22 cellular contexts compared by ENCODE assay signal in genomic region chr6:65112435-65112834, GRCh38.
A peak's percentile ranks its signal among the peaks of the same experiment; 100 is the strongest.
DNase-seq lines count a peak whose midpoint lies in the region; ATAC-seq, FAIRE-seq and TF ChIP-seq lines count a peak whose summit lies in the region.
"Had no signal": no experiment of that assay in that cellular context is flagged by ENCODE, and none has a peak within 500 bp of the region (broad histone marks: within the 10 kb centered on the region; RNA-seq: fewer than 3 reads in every experiment).

No MANE protein-coding gene starts in this region.

- no peak overlapping the region for H3K4me2 ChIP-seq in IMR-90 (ENCODE audit: low read depth, low read length)
- H3K4me2 ChIP-seq: BLaER1 had no signal

- no peak overlapping the region for H3K4ac ChIP-seq in IMR-90 (ENCODE audit: low read depth, low read length)

- TF ChIP-seq CTCF in D721Med (IDR thresholded peaks at IDR 0.05; ENCODE audit: insufficient read depth, missing control alignments) (no peak), IMR-90 (conservative IDR thresholded peaks at IDR 0.05; ENCODE audit: low read depth, low read length) (no peak)

- H2AK9ac ChIP-seq in IMR-90 (replicated peaks; ENCODE audit: low read depth, low read length, poor library complexity): no peak overlapping the region

- POLR2A ChIA-PET in IMR-90 (lab: Charles Lee; ENCODE audit: unreplicated experiment): no interaction called here

- intact Hi-C loops in IMR-90 (cut with micrococcal nuclease): no loop called here

- H4K8ac ChIP-seq in IMR-90 (ENCODE audit: low read depth in 2 of 2, low read length in 2 of 2): no peak overlapping the region

- no peak overlapping the region for H3K27ac ChIP-seq in IMR-90 (ENCODE audit: insufficient read depth, low read length)
- H3K27ac ChIP-seq: BLaER1 had no signal

- H2AFZ ChIP-seq in IMR-90 (replicated peaks; ENCODE audit: low read length, poor library complexity): no peak overlapping the region

- no peak overlapping the region for H3K18ac ChIP-seq in IMR-90 (ENCODE audit: low read depth, low read length)

- no peak overlapping the region for H2BK20ac ChIP-seq in IMR-90 (ENCODE audit: low read depth, low read length)

- H3K14ac ChIP-seq in IMR-90 (replicated peaks; ENCODE audit: low read depth, low read length): no peak overlapping the region

- BruUV-seq in IMR-90 (replicated peaks; lab: Mats Ljungman, UMichigan): no TSS peak

- H3K4me3 ChIP-seq in IMR-90 (ENCODE audit: insufficient read depth, low read depth, low read length): no peak overlapping the region
- H3K4me3 ChIP-seq: BLaER1, GM12878 had no signal

- H3K79me1 ChIP-seq in IMR-90 (ENCODE audit: low read depth in 1 of 2, low read length in 2 of 2): no peaks in the 10 kb centered on the region

- no peak for DNase-seq in D721Med (ENCODE audit: insufficient read length, low spot score)
- DNase-seq in IMR-90: no peak
- DNase-seq in stimulated activated naive CD4-positive, alpha-beta T cell treated with Interleukin-2 at 50 U/mL for 16 hours (lab: John Stamatoyannopoulos, UW): no peak
- no peak for DNase-seq in DMS53 (lab: John Stamatoyannopoulos, UW)
- DNase-seq: 8988T; ACHN; BE2C; C1 segment of cervical spinal cord; CD4-positive, alpha-beta memory T cell; CD4-positive, CD25-positive, alpha-beta regulatory T cell; CD8-positive, alpha-beta memory T cell; COR-L47; DMS79; DND-41; EL; GDM1 had no signal

- peak; percentile 44 for FAIRE-seq in D721Med (lab: Jason Lieb, UNC)
- peak; percentile 28 for FAIRE-seq in colon (lab: Jason Lieb, UNC)
- FAIRE-seq: A204.1, GM12878, GM12892, GM18507 had no signal

- no peak overlapping the region for H2BK15ac ChIP-seq in IMR-90 (ENCODE audit: low read depth, low read length)

- peak; percentile 49 for ATAC-seq in IMR-90 (ENCODE audit: low read depth)
- ATAC-seq: GM12878 had no signal

- in situ Hi-C loops in IMR-90 (cut with MboI; ENCODE audit: low sequenced_read_pairs): no loop called here

- no peak overlapping the region for H3K56ac ChIP-seq in IMR-90 (ENCODE audit: extremely low read depth, insufficient read depth, low read length)

- no peaks in the 10 kb centered on the region for H3K4me1 ChIP-seq in IMR-90 (ENCODE audit: control insufficient read depth, insufficient read depth, low read length)
- H3K4me1 ChIP-seq: BE2C, BLaER1 had no signal

- CTCF ChIA-PET in IMR-90 (lab: Yijun Ruan, JAX): no interaction called here

- no peak overlapping the region for H2AK5ac ChIP-seq in IMR-90 (ENCODE audit: low read depth, low read length)

- dilution Hi-C loops in IMR-90 (cut with HindIII; ENCODE audit: low sequenced_read_pairs, unreplicated experiment): no loop called here

- H3K23ac ChIP-seq in IMR-90 (ENCODE audit: low read depth, low read length): no peak overlapping the region

- no peak overlapping the region for H4K91ac ChIP-seq in IMR-90 (ENCODE audit: insufficient read depth, low read depth, low read length)

- no peaks in the 10 kb centered on the region for H3K9me1 ChIP-seq in IMR-90 (ENCODE audit: insufficient read depth, low read length)

- H4K20me1 ChIP-seq in IMR-90 (ENCODE audit: insufficient read depth, low read length): no peaks in the 10 kb centered on the region
- H4K20me1 ChIP-seq: BLaER1 had no signal

- H3K36me3 ChIP-seq in IMR-90 (ENCODE audit: control insufficient read depth, insufficient read depth, low read length): no peaks in the 10 kb centered on the region
- H3K36me3 ChIP-seq: BE2C, BLaER1 had no signal

- H4K5ac ChIP-seq in IMR-90 (ENCODE audit: low read depth, low read length): no peak overlapping the region

- no peak for TF ChIP-seq RAD21 in IMR-90 (IDR thresholded peaks at IDR 0.05; ENCODE audit: low read length)

- H3K9me3 ChIP-seq in IMR-90 (ENCODE audit: control insufficient read depth, insufficient read depth, low read length): no peaks in the 10 kb centered on the region
- H3K9me3 ChIP-seq: BE2C, BLaER1 had no signal

- H3K9ac ChIP-seq in IMR-90 (ENCODE audit: low read depth, low read length): no peak overlapping the region
- H3K9ac ChIP-seq: BLaER1 had no signal

- no peak overlapping the region for H2BK120ac ChIP-seq in IMR-90 (ENCODE audit: low read depth, low read length)

- H3K27me3 ChIP-seq in IMR-90 (ENCODE audit: control insufficient read depth, insufficient read depth, low read length): no peaks in the 10 kb centered on the region
- H3K27me3 ChIP-seq: BE2C, BLaER1 had no signal

- H2BK5ac ChIP-seq in IMR-90 (ENCODE audit: low read depth, low read length, poor library complexity, severe bottlenecking): no peak overlapping the region

- no peak for TF ChIP-seq POLR2A in IMR-90 (IDR thresholded peaks at IDR 0.05; ENCODE audit: low read depth, low read length)

TF ChIP-seq in IMR-90, 13 proteins besides CTCF, POLR2A, EP300 and RAD21:
- no peak for TF ChIP-seq MAFK (IDR thresholded peaks at IDR 0.05; ENCODE audit: low read depth, low read length)
- no peak for TF ChIP-seq RFX5 (IDR thresholded peaks at IDR 0.05; ENCODE audit: low read depth, low read length)
- TF ChIP-seq USF2 (IDR thresholded peaks at IDR 0.05; ENCODE audit: low read depth, low read length): no peak
- no peak for TF ChIP-seq MXI1 (IDR thresholded peaks at IDR 0.05; ENCODE audit: borderline replicate concordance, low read depth, low read length)
- no peak for TF ChIP-seq ELK1 (IDR thresholded peaks at IDR 0.05; ENCODE audit: borderline replicate concordance, low read depth, low read length)
- TF ChIP-seq CHD1 (IDR thresholded peaks at IDR 0.05; ENCODE audit: low read depth, low read length): no peak
- TF ChIP-seq CEBPB (IDR thresholded peaks at IDR 0.05; ENCODE audit: low read depth, low read length): no peak
- TF ChIP-seq BHLHE40 (IDR thresholded peaks at IDR 0.05; ENCODE audit: low read depth, low read length): no peak
- TF ChIP-seq MAZ (IDR thresholded peaks at IDR 0.05; ENCODE audit: borderline replicate concordance, low read depth, low read length): no peak
- no peak for TF ChIP-seq RCOR1 (IDR thresholded peaks at IDR 0.05; ENCODE audit: insufficient replicate concordance, low read length)
- TF ChIP-seq FOS (IDR thresholded peaks at IDR 0.05; ENCODE audit: low read depth, low read length): no peak
- no peak for TF ChIP-seq NFE2L2 (IDR thresholded peaks at IDR 0.05; ENCODE audit: low read depth, low read length)
- TF ChIP-seq SMC3 (IDR thresholded peaks at IDR 0.05; ENCODE audit: low read depth, low read length): no peak
